19 cellular contexts compared by ENCODE assay signal in genomic region chr5:78787763-78788162, GRCh38.
A peak's percentile ranks its signal among the peaks of the same experiment; 100 is the strongest.
DNase-seq lines count a peak whose midpoint lies in the region; ATAC-seq and TF ChIP-seq lines count a peak whose summit lies in the region.
"Had no signal": no experiment of that assay in that cellular context is flagged by ENCODE, and none has a peak within 500 bp of the region (broad histone marks: within the 10 kb centered on the region; RNA-seq: fewer than 3 reads in every experiment).

No MANE protein-coding gene starts in this region.

- no peak overlapping the region for H2AFZ ChIP-seq in mesenchymal stem cell (ENCODE audit: low read depth, low read length)
- H2AFZ ChIP-seq in OCI-LY7 (ENCODE audit: low read length), result no peak overlapping the region

- no TSS peak for BruUV-seq in OCI-LY7 (replicated peaks; lab: Mats Ljungman, UMichigan)

- no peak overlapping the region for H2BK15ac ChIP-seq in mesenchymal stem cell (ENCODE audit: low read depth, poor library complexity, severe bottlenecking)

- intact Hi-C loops in Right ventricle myocardium superior (cut with DNase I) (no loop called here), OCI-LY7 (cut with micrococcal nuclease; ENCODE audit: unreplicated experiment) (no loop called here), aorta (cut with DNase I) (no loop called here)

- H3K36me3 ChIP-seq in adipocyte (ENCODE audit: control insufficient read depth, insufficient read depth, low read length, severe bottlenecking) (no peaks in the 10 kb centered on the region), mesenchymal stem cell (ENCODE audit: control insufficient read depth in 1 of 2, insufficient read depth in 2 of 2, low read depth in 1 of 2, low read length in 2 of 2) (no peaks in the 10 kb centered on the region), OCI-LY7 (ENCODE audit: insufficient read depth, low read length) (no peaks in the 10 kb centered on the region), Peyer's patch (no peaks in the 10 kb centered on the region), aorta (ENCODE audit: control insufficient read depth in 1 of 2, insufficient read depth in 2 of 2, low read length in 1 of 2) (no peaks in the 10 kb centered on the region)
- H3K36me3 ChIP-seq: colonic mucosa had no signal

- TF ChIP-seq POLR2A in Peyer's patch (IDR thresholded peaks at IDR 0.05), result no peak

- no peak overlapping the region for H3K23ac ChIP-seq in mesenchymal stem cell (ENCODE audit: low read length in 2 of 2)

- no peak overlapping the region for H4K91ac ChIP-seq in mesenchymal stem cell (ENCODE audit: low read length)

- H2BK5ac ChIP-seq in mesenchymal stem cell (ENCODE audit: low read depth, low read length, poor library complexity, severe bottlenecking), result no peak overlapping the region

- H3K18ac ChIP-seq in mesenchymal stem cell (ENCODE audit: low read depth in 1 of 2, low read length in 2 of 2), result peak overlapping the region in 1 of 2 experiments; percentile 78

- no peaks in the 10 kb centered on the region for H3K9me2 ChIP-seq in OCI-LY7 (ENCODE audit: insufficient read depth, low read length)

- peaks cover 15% of the 10 kb centered on the region for H3K4me1 ChIP-seq in adipocyte (ENCODE audit: control insufficient read depth, insufficient read depth, low read length)
- no peaks in the 10 kb centered on the region for H3K4me1 ChIP-seq in mesenchymal stem cell (ENCODE audit: control insufficient read depth, insufficient read depth, low read depth, low read length)
- peaks cover 18% of the 10 kb centered on the region for H3K4me1 ChIP-seq in OCI-LY7 (ENCODE audit: insufficient read depth, low read length, poor library complexity, severe bottlenecking)
- peaks cover 0 to 6% (median 0%) of the 10 kb centered on the region in 4 donors for H3K4me1 ChIP-seq in Peyer's patch
- H3K4me1 ChIP-seq in aorta (ENCODE audit: control insufficient read depth in 1 of 2, insufficient read depth in 2 of 2, low read length in 2 of 2), result no peaks in the 10 kb centered on the region
- H3K4me1 ChIP-seq: colonic mucosa had no signal

- H3K4me2 ChIP-seq in mesenchymal stem cell (ENCODE audit: low read length, poor library complexity, severe bottlenecking) (no peak overlapping the region), OCI-LY7 (ENCODE audit: low read length) (no peak overlapping the region)

- H3K9ac ChIP-seq in adipocyte (ENCODE audit: low read length), result no peak overlapping the region
- peak overlapping the region; percentile 73 for H3K9ac ChIP-seq in mesenchymal stem cell (ENCODE audit: low read length)

- H3K14ac ChIP-seq in mesenchymal stem cell (ENCODE audit: low read length in 2 of 2), result no peak overlapping the region

- DNase-seq in CD1c-positive myeloid dendritic cell (ENCODE audit: extremely low spot score), result peak; percentile 7
- no peak for DNase-seq in adipocyte (ENCODE audit: low read depth)
- no peak for DNase-seq in Right ventricle myocardium superior
- peak; percentile 54 for DNase-seq in mesenchymal stem cell
- DNase-seq in OCI-LY7 (ENCODE audit: low spot score), result no peak
- no peak for DNase-seq in Peyer's patch
- DNase-seq in aorta, result no peak
- DNase-seq in GOT3 (lab: John Stamatoyannopoulos, UW), result no peak
- DNase-seq: activated CD4-positive, alpha-beta T cell treated with anti-CD3 and anti-CD28 coated beads for 48 hours; activated CD8-positive, alpha-beta memory T cell treated with anti-CD3 and anti-CD28 coated beads, Interleukin-2, amount 50 U/mL, for 48 hours; activated naive CD4-positive, alpha-beta T cell treated with Interleukin-2 at 50 U/mL for 16 hours; colonic mucosa; DMS79; NCI-H1417 treated with DMSO at 0.1 percent for 48 hours; NCI-H2171 treated with DMSO at 0.1 percent for 48 hours; NCI-H82; nephron progenitor cell; stimulated activated naive B cell treated with anti-CD40 and anti-IgM and Interleukin-4, amounts not matched to agents 10 μg/mL and 1 μg/mL and 100 μg/mL, for 72 hours; SW 1271 had no signal

- H3K79me2 ChIP-seq in OCI-LY7 (ENCODE audit: insufficient read depth, low read depth, low read length), result no peaks in the 10 kb centered on the region

- 56% methylated on average over 6 of the region's 7 CpGs for WGBS in mesenchymal stem cell
- WGBS in aorta, 2 donors, result 16 to 25% methylated on average over 7 of the region's 7 CpGs

- H2AK5ac ChIP-seq in mesenchymal stem cell (ENCODE audit: low read length, severe bottlenecking), result no peak overlapping the region

- no peak overlapping the region for H4K8ac ChIP-seq in mesenchymal stem cell (ENCODE audit: low read length)

- TF ChIP-seq CTCF in OCI-LY7 (conservative IDR thresholded peaks at IDR 0.05; ENCODE audit: low read length), result no peak
- TF ChIP-seq CTCF in Peyer's patch (IDR thresholded peaks at IDR 0.05), result no peak

- ATAC-seq in Right ventricle myocardium superior (ENCODE audit: poor library complexity) (peak; percentile 87), aorta (ENCODE audit: low FRiP score) (no peak)
- ATAC-seq: stimulated activated naive B cell treated with anti-CD40 and anti-IgM and Interleukin-4, amounts not matched to agents 10 μg/mL and 1 μg/mL and 100 μg/mL, for 72 hours had no signal

- CTCF ChIA-PET in OCI-LY7 (lab: Charles Lee; ENCODE audit: unreplicated experiment), result no interaction called here

- H2BK12ac ChIP-seq in mesenchymal stem cell (ENCODE audit: low read length in 2 of 2), result no peak overlapping the region

- H4K20me1 ChIP-seq in OCI-LY7 (ENCODE audit: insufficient read depth, low read length), result no peaks in the 10 kb centered on the region

- no peaks in the 10 kb centered on the region for H3K27me3 ChIP-seq in adipocyte (replicated peaks; ENCODE audit: control insufficient read depth, insufficient read depth, low read length)
- H3K27me3 ChIP-seq in mesenchymal stem cell (ENCODE audit: control insufficient read depth in 1 of 2, insufficient read depth in 1 of 2, low read length in 2 of 2), result no peaks in the 10 kb centered on the region
- H3K27me3 ChIP-seq in Peyer's patch, result no peaks in the 10 kb centered on the region
- H3K27me3 ChIP-seq in aorta (ENCODE audit: control insufficient read depth in 1 of 2, insufficient read depth in 2 of 2, low read length in 1 of 2), result no peaks in the 10 kb centered on the region
- H3K27me3 ChIP-seq: colonic mucosa had no signal

- POLR2A ChIA-PET in OCI-LY7 (lab: Charles Lee), result interaction anchor here (0.7 kb wide), 1 partner anchor 97 kb away, joined by 3 read pairs; no protein-coding TSS in a partner anchor

- no peaks in the 10 kb centered on the region for H3K79me1 ChIP-seq in mesenchymal stem cell (replicated peaks; ENCODE audit: low read length, poor library complexity, severe bottlenecking)

- no peaks in the 10 kb centered on the region for H3K9me3 ChIP-seq in adipocyte (ENCODE audit: control insufficient read depth, low read length)
- H3K9me3 ChIP-seq in mesenchymal stem cell (ENCODE audit: control insufficient read depth, low read length), result no peaks in the 10 kb centered on the region
- no peaks in the 10 kb centered on the region for H3K9me3 ChIP-seq in OCI-LY7 (ENCODE audit: low read length)
- H3K9me3 ChIP-seq in Peyer's patch, result no peaks in the 10 kb centered on the region
- H3K9me3 ChIP-seq in aorta (ENCODE audit: control insufficient read depth, low read length), result no peaks in the 10 kb centered on the region
- H3K9me3 ChIP-seq: colonic mucosa had no signal

- H3K4ac ChIP-seq in mesenchymal stem cell (ENCODE audit: low read depth in 1 of 2, low read length in 2 of 2), result no peak overlapping the region

- no peak overlapping the region for H3K27ac ChIP-seq in mesenchymal stem cell (ENCODE audit: low read length, poor library complexity, severe bottlenecking)
- no peak overlapping the region for H3K27ac ChIP-seq in OCI-LY7 (ENCODE audit: low read depth, low read length, poor library complexity, severe bottlenecking)
- H3K27ac ChIP-seq in Peyer's patch, result no peak overlapping the region
- no peak overlapping the region for H3K27ac ChIP-seq in aorta (ENCODE audit: low read depth in 1 of 2, low read length in 2 of 2)
- H3K27ac ChIP-seq: colonic mucosa had no signal

- no peak overlapping the region for H2BK120ac ChIP-seq in mesenchymal stem cell (ENCODE audit: low read depth, low read length)

- H3K4me3 ChIP-seq in adipocyte (ENCODE audit: low read length), result peak overlapping the region; percentile 49
- H3K4me3 ChIP-seq in mesenchymal stem cell (ENCODE audit: insufficient read depth in 1 of 2, low read depth in 1 of 2, low read length in 2 of 2), result peak overlapping the region in 1 of 2 experiments; percentile 5
- H3K4me3 ChIP-seq in OCI-LY7 (ENCODE audit: low read depth, low read length, poor library complexity, severe bottlenecking), result no peak overlapping the region
- H3K4me3 ChIP-seq in Peyer's patch, result no peak overlapping the region
- H3K4me3 ChIP-seq in aorta (ENCODE audit: low read length in 2 of 2), result no peak overlapping the region
- H3K4me3 ChIP-seq: colonic mucosa had no signal

Comparison
In these comparisons a context has a peak if more than half of its experiments do, and no peak if none do; other contexts are left out.
1. DNase-seq: peak in CD1c-positive myeloid dendritic cell (single experiment) and mesenchymal stem cell (single experiment); none in adipocyte (single experiment), Right ventricle myocardium superior (single experiment), OCI-LY7 (single experiment), Peyer's patch (0 of 3), aorta (0 of 2) and GOT3 (single experiment).